Comparison of ENCODE assay signal across 18 cellular contexts in genomic region chr6:23591761-23592160, GRCh38.
"Had no signal": no experiment of that assay in that cellular context is flagged by ENCODE, and none has a peak within 500 bp of the region (broad histone marks: within the 10 kb centered on the region; RNA-seq: fewer than 3 reads in every experiment).

No MANE protein-coding gene starts in this region.

- H3K4me1 ChIP-seq: esophagus muscularis mucosa, gastroesophageal sphincter, neural progenitor cell, right atrium auricular region had no signal

- H3K4me2 ChIP-seq: neural progenitor cell, smooth muscle cell had no signal

- ATAC-seq: gastroesophageal sphincter; left colon; left ventricle myocardium superior; naive thymus-derived CD8-positive, alpha-beta T cell had no signal

- H3K9me3 Mint-ChIP-seq: type B pancreatic cell had no signal

- H3K27ac ChIP-seq: epithelial cell of prostate, esophagus muscularis mucosa, gastroesophageal sphincter, neural progenitor cell, ovary, right atrium auricular region had no signal

- H3K27me3 Mint-ChIP-seq: type B pancreatic cell had no signal

- H3K36me3 ChIP-seq: esophagus muscularis mucosa, gastroesophageal sphincter, neural progenitor cell, ovary, right atrium auricular region had no signal

- H3K4me1 Mint-ChIP-seq: naive thymus-derived CD8-positive, alpha-beta T cell had no signal

- H3K9ac ChIP-seq: neural progenitor cell had no signal

- H3K27ac Mint-ChIP-seq: naive thymus-derived CD8-positive, alpha-beta T cell; neural progenitor cell; type B pancreatic cell had no signal

- H3K4me3 Mint-ChIP-seq: naive thymus-derived CD8-positive, alpha-beta T cell; neural progenitor cell; type B pancreatic cell had no signal

- H3K36me3 Mint-ChIP-seq: naive thymus-derived CD8-positive, alpha-beta T cell; neural progenitor cell; type B pancreatic cell had no signal

- H3K4me3 ChIP-seq: esophagus muscularis mucosa, gastroesophageal sphincter, lung, neural progenitor cell, ovary, right atrium auricular region, smooth muscle cell had no signal

- H3K9me3 ChIP-seq: esophagus muscularis mucosa, gastroesophageal sphincter, ovary, right atrium auricular region had no signal

- H3K27me3 ChIP-seq: esophagus muscularis mucosa, gastroesophageal sphincter, neural progenitor cell, ovary, right atrium auricular region had no signal

- DNase-seq: cortex of kidney; effector memory CD4-positive, alpha-beta T cell; glutamatergic neuron; left colon; left ventricle myocardium superior; naive thymus-derived CD8-positive, alpha-beta T cell; nucleus accumbens; ovary; stimulated activated CD4-positive, alpha-beta T cell treated with anti-CD3 and anti-CD28 coated beads, Interleukin-2, amount 100 ng/mL, for 48 hours; stimulated activated naive CD4-positive, alpha-beta T cell treated with Interleukin-2 at 50 U/mL for 16 hours had no signal
